Comparison of ENCODE assay signal across 12 cellular contexts in the genomic region with DNA sequence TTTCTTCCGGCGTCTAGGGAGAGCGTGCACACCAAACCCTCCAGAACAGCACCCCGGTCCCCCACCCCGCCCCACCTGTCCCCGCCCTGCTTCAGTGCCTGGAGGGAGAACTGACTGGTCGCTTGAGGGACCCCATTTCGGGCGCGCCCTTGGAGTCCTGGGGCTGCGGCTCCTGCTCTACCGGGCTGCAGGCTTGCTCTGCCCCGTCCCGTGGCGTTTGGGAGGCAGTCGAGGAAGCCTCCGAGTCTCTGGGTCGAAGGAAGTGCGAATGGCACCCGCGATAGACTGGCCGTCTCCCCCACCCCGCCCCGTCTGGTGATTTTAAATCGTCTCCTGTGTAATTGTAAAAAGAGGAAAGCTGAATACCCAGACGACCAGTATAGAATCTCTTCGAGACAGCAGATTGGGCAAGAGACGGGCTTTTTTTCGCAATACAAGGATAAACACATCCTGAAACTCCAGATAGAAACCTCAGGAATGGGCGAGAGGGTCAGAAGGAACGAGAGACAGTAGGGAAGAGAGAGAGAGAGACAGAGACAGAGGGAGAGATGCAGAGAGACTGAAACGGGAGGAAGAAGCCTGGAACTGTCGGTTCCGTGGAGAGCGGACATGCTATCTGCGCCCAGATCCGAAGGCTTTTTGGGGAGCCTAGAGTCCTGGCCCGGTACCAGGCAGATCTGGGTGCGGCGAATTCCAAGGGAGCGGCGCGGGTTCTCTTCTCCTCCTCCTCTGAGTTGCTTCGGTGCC. TPM values are rescaled to one million over a fixed set of nuclear protein-coding genes. Genes with fewer than 3 reads are reported as not detected.
DNase-seq lines count a peak whose midpoint lies in the region; ATAC-seq, FAIRE-seq and TF ChIP-seq lines count a peak whose summit lies in the region.
"Had no signal": no experiment of that assay in that cellular context is flagged by ENCODE, and none has a peak within 500 bp of the region (broad histone marks: within the 10 kb centered on the region; RNA-seq: fewer than 3 reads in every experiment).

No MANE protein-coding gene starts in this region.

- H3K27ac Mint-ChIP-seq in Calu3 (ENCODE audit: unreplicated experiment), result no peak overlapping the region

- no peak overlapping the region for H3K27ac ChIP-seq in left ventricle myocardium inferior (replicated peaks)
- no peak overlapping the region for H3K27ac ChIP-seq in pancreas

- BruUV-seq in Calu3 (replicated peaks; lab: Mats Ljungman, UMichigan), result no TSS peak

- intact Hi-C loops in Calu3 (cut with micrococcal nuclease; ENCODE audit: unreplicated experiment) (no loop called here), left ventricle myocardium inferior (cut with micrococcal nuclease) (no loop called here), pancreas (cut with DNase I) (loop anchor here in 1 of 3 donors (10.0 kb wide), 1 partner anchor 584 kb away; no protein-coding TSS in a partner anchor)

- CTCF ChIA-PET in Calu3 (lab: Charles Lee), result interaction anchor here (1.0 kb wide), 1 partner anchor 35 kb away, joined by 3 read pairs; no protein-coding TSS in a partner anchor

- no peaks in the 10 kb centered on the region for H3K9me3 ChIP-seq in left ventricle myocardium inferior (replicated peaks)
- no peaks in the 10 kb centered on the region for H3K9me3 ChIP-seq in pancreas

- 11% methylated on average over 42 to 44 of the region's 44 CpGs for WGBS in pancreas, 2 donors

- peaks cover 26% of the 10 kb centered on the region for H3K27me3 Mint-ChIP-seq in Calu3 (ENCODE audit: unreplicated experiment)

- H3K9me3 Mint-ChIP-seq in Calu3 (ENCODE audit: low read depth, unreplicated experiment), result no peaks in the 10 kb centered on the region

- H3K4me1 ChIP-seq in left ventricle myocardium inferior (peaks cover 15% of the 10 kb centered on the region), pancreas (no peaks in the 10 kb centered on the region)

- H3K27me3 ChIP-seq in left ventricle myocardium inferior (ENCODE audit: low read depth) (peaks cover 80% of the 10 kb centered on the region), pancreas (peaks cover 0 to 44% (median 7%) of the 10 kb centered on the region in 4 donors)

- DNase-seq in Calu3, result no peak
- DNase-seq in amniotic epithelial cell (ENCODE audit: low read depth), result peak; percentile 82
- DNase-seq in left ventricle myocardium inferior, result no peak
- peak in 1 of 6 donors; percentile 66 for DNase-seq in pancreas
- no peak for DNase-seq in KG1 (lab: John Stamatoyannopoulos, UW)
- DNase-seq: CD4-positive, CD25-positive, alpha-beta regulatory T cell; erythroblast; NCI-H446 had no signal

- no peak for TF ChIP-seq CTCF in Calu3 (IDR thresholded peaks at IDR 0.05; ENCODE audit: unreplicated experiment)
- TF ChIP-seq CTCF in left ventricle myocardium inferior (IDR thresholded peaks at IDR 0.05; ENCODE audit: borderline replicate concordance), result no peak
- no peak for TF ChIP-seq CTCF in pancreas (IDR thresholded peaks at IDR 0.05)

- H3K4me1 Mint-ChIP-seq in Calu3 (ENCODE audit: low read depth, unreplicated experiment), result peaks cover 16% of the 10 kb centered on the region

- peak overlapping the region; percentile 67 for H3K4me3 Mint-ChIP-seq in Calu3 (ENCODE audit: low read depth, unreplicated experiment)
- H3K4me3 Mint-ChIP-seq: CD4-positive, CD25-positive, alpha-beta regulatory T cell had no signal

- H3K4me3 ChIP-seq in left ventricle myocardium inferior (peak overlapping the region; percentile 47), pancreas (peak overlapping the region in 2 of 4 donors; percentile 27 to 39)

- H3K36me3 Mint-ChIP-seq in Calu3 (ENCODE audit: insufficient read depth, unreplicated experiment), result peaks cover 12% of the 10 kb centered on the region
- H3K36me3 Mint-ChIP-seq: CD4-positive, CD25-positive, alpha-beta regulatory T cell had no signal

- ATAC-seq in pancreas, result peak; percentile 26 to 40 (median 27)
- ATAC-seq in GM21723 (IDR thresholded peaks at IDR 0.05; ENCODE audit: unreplicated experiment), result no peak
- no peak for ATAC-seq in HG02571 (IDR thresholded peaks at IDR 0.05; ENCODE audit: unreplicated experiment)
- no peak for ATAC-seq in GM18498 (IDR thresholded peaks at IDR 0.05; ENCODE audit: unreplicated experiment)

- no peak for FAIRE-seq in pancreas (lab: Jason Lieb, UNC)
- FAIRE-seq: HTR-8/SVneo had no signal

- H3K36me3 ChIP-seq in left ventricle myocardium inferior (no peaks in the 10 kb centered on the region), pancreas (no peaks in the 10 kb centered on the region)

RNA-seq across cellular contexts. Expression of gene PRDM6, which starts 9.9 kb away (rescaled TPM):
- total RNA-seq in Calu3 (2022), result 0.17 and 1.6 TPM in 2 replicates
- total RNA-seq in left ventricle myocardium inferior, result 0.47 TPM
- under 1 TPM; 0.16 to 0.88 (median 0.49) TPM for total RNA-seq in pancreas
- under 1 TPM; 0.52 to 0.65 TPM for polyA plus RNA-seq in pancreas
- total RNA-seq: CD4-positive, CD25-positive, alpha-beta regulatory T cell had no signal
- polyA plus RNA-seq: CD4-positive, CD25-positive, alpha-beta regulatory T cell had no signal

Comparison
In these comparisons a context has a peak if more than half of its experiments do, and no peak if none do; other contexts are left out.
1. ATAC-seq: peak in pancreas (4 of 4); none in GM21723 (single experiment), HG02571 (single experiment) and GM18498 (single experiment).